8 cellular contexts compared by ENCODE assay signal in genomic region chr21:37700641-37701202, GRCh38.
A peak's percentile ranks its signal among the peaks of the same experiment; 100 is the strongest.
DNase-seq lines count a peak whose midpoint lies in the region; ATAC-seq and TF ChIP-seq lines count a peak whose summit lies in the region.

No MANE protein-coding gene starts in this region.

- no peaks in the 10 kb centered on the region for H3K27me3 Mint-ChIP-seq in nephron (ENCODE audit: low read depth)

- DNase-seq in CMK (ENCODE audit: low read depth) (peak; percentile 56), NCI-H1105 (lab: John Stamatoyannopoulos, UW) (peak; percentile 76), SJCRH30 (peak; percentile 80 to 90), mesenteric fat pad (ENCODE audit: low spot score) (no peak)

- H3K4me1 ChIP-seq in SJCRH30 = no peaks in the 10 kb centered on the region; the same call in 1 of the 2 replicates

- no peaks in the 10 kb centered on the region for H3K9me3 Mint-ChIP-seq in nephron

- ATAC-seq in GM18858 (IDR thresholded peaks at IDR 0.05; ENCODE audit: unreplicated experiment) (peak; percentile 84), HG02938 (IDR thresholded peaks at IDR 0.05; ENCODE audit: unreplicated experiment) (peak; percentile 86), esophagus mucosa (peak; percentile 86)

- TF ChIP-seq CTCF in nephron (IDR thresholded peaks at IDR 0.05; ENCODE audit: unreplicated experiment in 3 of 3) = peak; percentile 57 to 66 (median 60)

- H3K4me3 Mint-ChIP-seq in nephron = no peak overlapping the region

- H3K27ac Mint-ChIP-seq in nephron = no peak overlapping the region

- no peak overlapping the region for H3K27ac ChIP-seq in SJCRH30

- H3K4me1 Mint-ChIP-seq in nephron = peaks cover 7% of the 10 kb centered on the region

- no peaks in the 10 kb centered on the region for H3K36me3 Mint-ChIP-seq in nephron (ENCODE audit: low read depth)

- H3K4me3 ChIP-seq in SJCRH30 = no peak overlapping the region

- no peaks in the 10 kb centered on the region for H3K36me3 ChIP-seq in SJCRH30

- H3K9me3 ChIP-seq in SJCRH30 (replicated peaks) = no peaks in the 10 kb centered on the region

- H3K27me3 ChIP-seq in SJCRH30 = no peaks in the 10 kb centered on the region
